Comparison of ENCODE assay signal across 15 cellular contexts in genomic region chr11:80103149-80103859, GRCh38.
DNase-seq lines count a peak whose midpoint lies in the region; ATAC-seq and TF ChIP-seq lines count a peak whose summit lies in the region.
"Had no signal": no experiment of that assay in that cellular context is flagged by ENCODE, and none has a peak within 500 bp of the region (broad histone marks: within the 10 kb centered on the region; RNA-seq: fewer than 3 reads in every experiment).

No MANE protein-coding gene starts in this region.

- no peaks in the 10 kb centered on the region for H3K9me3 ChIP-seq in mesenchymal stem cell (ENCODE audit: control insufficient read depth, low read length)

- H3K18ac ChIP-seq in mesenchymal stem cell (ENCODE audit: low read depth in 1 of 2, low read length in 2 of 2), result peak overlapping the region in 1 of 2 experiments; percentile 72

- no peak overlapping the region for H4K91ac ChIP-seq in mesenchymal stem cell (ENCODE audit: low read length)

- no peak overlapping the region for H3K9ac ChIP-seq in mesenchymal stem cell (ENCODE audit: low read length)

- peak; percentile 65 for DNase-seq in AG08396 (ENCODE audit: low spot score)
- peak; percentile 58 for DNase-seq in LoVo (ENCODE audit: low spot score)
- peak; percentile 45 for DNase-seq in brain pericyte (ENCODE audit: low read depth, low spot score)
- peak; percentile 87 for DNase-seq in mesenchymal stem cell
- DNase-seq in DMS79 treated with DMSO at 0.1 percent for 48 hours (lab: John Stamatoyannopoulos, UW), result no peak
- no peak for DNase-seq in nephron progenitor cell
- DNase-seq: activated CD8-positive, alpha-beta memory T cell treated with anti-CD3 and anti-CD28 coated beads, Interleukin-2, amount 50 U/mL, for 4 hours; amygdala; kidney; NCI-H1105; stimulated activated naive CD8-positive, alpha-beta T cell treated with anti-CD3 and anti-CD28 coated beads, Interleukin-15, Interleukin-2, amounts not matched to agents 100 U/mL and 50 U/mL, for 24 hours had no signal

- H4K8ac ChIP-seq in mesenchymal stem cell (ENCODE audit: low read length), result peak overlapping the region; percentile 16

- H3K14ac ChIP-seq in mesenchymal stem cell (ENCODE audit: low read length in 2 of 2), result peak overlapping the region in 1 of 2 experiments; percentile 18

- no peak overlapping the region for H3K23ac ChIP-seq in mesenchymal stem cell (ENCODE audit: low read length in 2 of 2)

- H3K4me3 ChIP-seq in mesenchymal stem cell (ENCODE audit: insufficient read depth in 1 of 2, low read depth in 1 of 2, low read length in 2 of 2), result no peak overlapping the region

- no peaks in the 10 kb centered on the region for H3K9me3 Mint-ChIP-seq in nephron progenitor cell

- H3K4me1 Mint-ChIP-seq in nephron progenitor cell, result peaks cover 5% of the 10 kb centered on the region
- H3K4me1 Mint-ChIP-seq: neural crest cell had no signal

- H3K4me3 Mint-ChIP-seq in nephron progenitor cell, result no peak overlapping the region
- H3K4me3 Mint-ChIP-seq: neural crest cell had no signal

- H2BK5ac ChIP-seq in mesenchymal stem cell (ENCODE audit: low read depth, low read length, poor library complexity, severe bottlenecking), result peak overlapping the region; percentile 45

- no peaks in the 10 kb centered on the region for H3K36me3 ChIP-seq in mesenchymal stem cell (ENCODE audit: control insufficient read depth in 1 of 2, insufficient read depth in 2 of 2, low read depth in 1 of 2, low read length in 2 of 2)

- no peaks in the 10 kb centered on the region for H3K36me3 Mint-ChIP-seq in nephron progenitor cell (ENCODE audit: low read depth)

- H3K79me1 ChIP-seq in mesenchymal stem cell (replicated peaks; ENCODE audit: low read length, poor library complexity, severe bottlenecking), result no peaks in the 10 kb centered on the region

- H2AK5ac ChIP-seq in mesenchymal stem cell (ENCODE audit: low read length, severe bottlenecking), result peak overlapping the region; percentile 78

- no peak overlapping the region for H3K27ac Mint-ChIP-seq in nephron progenitor cell

- peak overlapping the region; percentile 36 for H2AFZ ChIP-seq in mesenchymal stem cell (ENCODE audit: low read depth, low read length)

- peak overlapping the region; percentile 81 for H3K27ac ChIP-seq in mesenchymal stem cell (ENCODE audit: low read length, poor library complexity, severe bottlenecking)
- H3K27ac ChIP-seq: C4-2B had no signal

- H2BK12ac ChIP-seq in mesenchymal stem cell (ENCODE audit: low read length in 2 of 2), result peak overlapping the region; percentile 34 to 59

- no peak for TF ChIP-seq CTCF in nephron progenitor cell (IDR thresholded peaks at IDR 0.05)

- no peak overlapping the region for H3K4ac ChIP-seq in mesenchymal stem cell (ENCODE audit: low read depth in 1 of 2, low read length in 2 of 2)

- no peaks in the 10 kb centered on the region for H3K27me3 ChIP-seq in mesenchymal stem cell (ENCODE audit: control insufficient read depth in 1 of 2, insufficient read depth in 1 of 2, low read length in 2 of 2)

- H2BK15ac ChIP-seq in mesenchymal stem cell (ENCODE audit: low read depth, poor library complexity, severe bottlenecking), result no peak overlapping the region

- 96% methylated on average over 4 of the region's 4 CpGs for WGBS in mesenchymal stem cell

- H3K27me3 Mint-ChIP-seq in nephron progenitor cell (ENCODE audit: low read depth, poor library complexity), result peaks cover 12% of the 10 kb centered on the region

- no peak overlapping the region for H3K4me2 ChIP-seq in mesenchymal stem cell (ENCODE audit: low read length, poor library complexity, severe bottlenecking)

- peaks cover 7% of the 10 kb centered on the region for H3K4me1 ChIP-seq in mesenchymal stem cell (ENCODE audit: control insufficient read depth, insufficient read depth, low read depth, low read length)

- no peak overlapping the region for H2BK120ac ChIP-seq in mesenchymal stem cell (ENCODE audit: low read depth, low read length)

- ATAC-seq in GM18502 (IDR thresholded peaks at IDR 0.05; ENCODE audit: poor library complexity, unreplicated experiment) (no peak), HG02973 (IDR thresholded peaks at IDR 0.05; ENCODE audit: unreplicated experiment) (no peak)
- ATAC-seq: stimulated activated naive CD8-positive, alpha-beta T cell treated with anti-CD3 and anti-CD28 coated beads, Interleukin-15, Interleukin-2, amounts not matched to agents 100 U/mL and 50 U/mL, for 24 hours had no signal

Comparison
In these comparisons a context has a peak if more than half of its experiments do, and no peak if none do; other contexts are left out.
1. DNase-seq: peak in AG08396 (single experiment), LoVo (single experiment), brain pericyte (single experiment) and mesenchymal stem cell (single experiment); none in DMS79 treated with DMSO at 0.1 percent for 48 hours (single experiment) and nephron progenitor cell (single experiment).